8 cellular contexts compared by ENCODE assay signal in genomic region chr20:58850693-58851174, GRCh38. TPM values are rescaled to one million over a fixed set of nuclear protein-coding genes. Genes with fewer than 3 reads are reported as not detected.
A peak's percentile ranks its signal among the peaks of the same experiment; 100 is the strongest.
DNase-seq lines count a peak whose midpoint lies in the region; ATAC-seq lines count a peak whose summit lies in the region.

Gene GNAS-AS1 (minus strand): TSS chr20:58850902.

- H3K27me3 ChIP-seq in MG63 = peaks cover 10% of the 10 kb centered on the region

- H3K27me3 Mint-ChIP-seq in memory B cell = peaks cover 20% of the 10 kb centered on the region

- peak within 1 kb of the TSS; percentile 54 for H3K4me3 ChIP-seq in MG63

- H3K4me1 Mint-ChIP-seq in memory B cell = peaks cover 24% of the 10 kb centered on the region

- no peaks in the 10 kb centered on the region for H3K9me3 ChIP-seq in MG63

- H3K4me3 Mint-ChIP-seq in memory B cell = peak within 1 kb of the TSS; percentile 89

- no peak within 1 kb of the TSS for H3K27ac Mint-ChIP-seq in memory B cell

- peak; percentile 82 for ATAC-seq in GM21619 (IDR thresholded peaks at IDR 0.05; ENCODE audit: unreplicated experiment)
- ATAC-seq in memory B cell (ENCODE audit: low read depth) = peak; percentile 76

- no peaks in the 10 kb centered on the region for H3K36me3 ChIP-seq in MG63

- DNase-seq in D341Med (ENCODE audit: low spot score) = peak; percentile 94
- DNase-seq in MG63 = peak; percentile 89
- peak; percentile 75 to 78 for DNase-seq in activated CD4-positive, alpha-beta T cell treated with anti-CD3 and anti-CD28 coated beads, Interleukin-2, amount 50 U/mL, for 4 hours
- DNase-seq in ecto neural progenitor cell (ENCODE audit: low spot score) = peak; percentile 91
- peak; percentile 62 to 64 for DNase-seq in memory B cell (ENCODE audit: low spot score in 2 of 2)
- DNase-seq in stimulated activated CD8-positive, alpha-beta memory T cell treated with anti-CD3 and anti-CD28 coated beads, Interleukin-12 subunit alpha, Interleukin-12 subunit beta, amount 100 ng/mL, for 24 hours (ENCODE audit: extremely low read depth) = peak; percentile 55
- no peak for DNase-seq in NCI-H524 treated with DMSO at 0.1 percent for 48 hours (lab: John Stamatoyannopoulos, UW)

- H3K36me3 Mint-ChIP-seq in memory B cell = no peaks in the 10 kb centered on the region

- H3K9me3 Mint-ChIP-seq in memory B cell = no peaks in the 10 kb centered on the region

RNA-seq across cellular contexts. Expression of gene GNAS-AS1, which starts in this region (rescaled TPM):
- total RNA-seq in MG63 (2014; rRNA removed; shearing (Covaris generic); ENCODE audit: low replicate concordance) = 1.1 and 1.7 TPM in 2 replicates
